Comparison of ENCODE assay signal across 11 cellular contexts in the genomic region with DNA sequence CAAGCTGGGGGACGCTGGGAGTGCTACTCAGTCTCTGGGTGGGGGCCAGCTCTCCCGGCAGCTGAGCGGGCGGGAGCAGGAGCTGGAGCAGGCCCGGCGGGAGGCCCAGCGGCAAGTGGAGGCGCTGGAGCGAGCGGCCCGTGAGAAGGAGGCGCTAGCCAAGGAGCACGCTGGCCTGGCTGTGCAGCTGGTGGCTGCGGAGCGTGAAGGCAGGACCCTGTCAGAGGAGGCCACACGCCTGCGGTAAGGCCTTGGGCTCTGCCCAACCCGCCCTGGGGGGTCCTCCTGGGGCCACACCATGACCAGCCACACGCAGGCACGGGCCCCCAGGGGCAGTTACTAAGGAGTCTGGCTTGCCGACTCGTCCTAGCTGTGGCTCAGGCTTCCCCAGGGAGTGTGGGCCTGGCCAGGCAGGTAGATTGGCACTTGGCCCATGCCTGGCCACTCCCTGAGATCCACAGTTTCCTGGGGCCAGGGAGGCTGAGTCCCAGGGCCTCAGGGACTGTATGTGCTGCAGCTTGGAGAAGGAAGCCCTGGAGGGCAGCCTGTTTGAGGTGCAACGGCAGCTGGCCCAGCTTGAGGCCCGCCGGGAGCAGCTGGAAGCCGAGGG. TPM values are rescaled to one million over a fixed set of nuclear protein-coding genes. Genes with fewer than 3 reads are reported as not detected.
DNase-seq lines count a peak whose midpoint lies in the region; ATAC-seq, FAIRE-seq and TF ChIP-seq lines count a peak whose summit lies in the region.
"Not testable (repeated sequence)": the region's sequence is repeated elsewhere in the genome, so short reads cannot be mapped to it uniquely, and the experiment has no call there.
"Had no signal": no experiment of that assay in that cellular context is flagged by ENCODE, and none has a peak within 500 bp of the region (broad histone marks: within the 10 kb centered on the region; RNA-seq: fewer than 3 reads in every experiment).

No MANE protein-coding gene starts in this region.

- FAIRE-seq in bronchial epithelial cell (lab: Jason Lieb, UNC), result peak; percentile 100
- not testable (repeated sequence) for FAIRE-seq in keratinocyte (lab: Jason Lieb, UNC)

- H3K4me3 ChIP-seq in MG63; bronchial epithelial cell (ENCODE audit: low read depth, low read length); mucosa of descending colon; suprapubic skin: not testable (repeated sequence)
- peak overlapping the region in 2 of 3 experiments; percentile 34 to 38 for H3K4me3 ChIP-seq in keratinocyte (ENCODE audit: control insufficient read depth in 2 of 3, extremely low read depth in 1 of 3, insufficient read depth in 2 of 3, low read depth in 1 of 3, low read length in 3 of 3)

- in situ Hi-C loops in Caki2 (cut with HindIII; ENCODE audit: low pct_unique_long_range_greater_than_20kb, low sequenced_read_pairs), result not testable (repeated sequence)

- not testable (repeated sequence) for TF ChIP-seq EP300 in suprapubic skin (IDR thresholded peaks at IDR 0.05)

- not testable (repeated sequence) for H3K27me3 ChIP-seq in MG63; bronchial epithelial cell (ENCODE audit: control insufficient read depth, insufficient read depth, low read length); keratinocyte (ENCODE audit: control insufficient read depth, extremely low read depth, insufficient read depth, low read length); suprapubic skin

- peak; percentile 97 for ATAC-seq in mucosa of descending colon

- peak overlapping the region; percentile 70 for H3K9ac ChIP-seq in keratinocyte (ENCODE audit: control insufficient read depth, extremely low read depth, insufficient read depth, low read length)

- TF ChIP-seq CTCF in bronchial epithelial cell (IDR thresholded peaks at IDR 0.05; ENCODE audit: insufficient read depth, low read length, severe bottlenecking); mucosa of descending colon (IDR thresholded peaks at IDR 0.05); suprapubic skin (IDR thresholded peaks at IDR 0.05): not testable (repeated sequence)
- TF ChIP-seq CTCF in keratinocyte (optimal IDR thresholded peaks at IDR 0.05 in 1 of 3, IDR thresholded peaks at IDR 0.05 in 1 of 3, conservative IDR thresholded peaks at IDR 0.05 in 1 of 3; ENCODE audit: extremely low read depth in 1 of 3, insufficient read depth in 2 of 3, low read length in 3 of 3), result peak in 2 of 3 experiments; percentile 15 to 27

- H4K20me1 ChIP-seq in keratinocyte (ENCODE audit: control insufficient read depth, extremely low read depth, insufficient read depth, low read length), result not testable (repeated sequence)

- DNase-seq in Caki2 (ENCODE audit: low read depth) (peak; percentile 84), MG63 (peak; percentile 85), NCI-H345 treated with DMSO at 0.1 percent for 48 hours (lab: John Stamatoyannopoulos, UW; ENCODE audit: unreplicated experiment) (peak; percentile 71), SHP77 (lab: John Stamatoyannopoulos, UW) (peak; percentile 29 to 51), bronchial epithelial cell (ENCODE audit: low read depth) (peak; percentile 90), keratinocyte (ENCODE audit: low read depth, low spot score) (peak; percentile 95), mucosa of descending colon (peak; percentile 34 to 77 (median 75))
- DNase-seq in suprapubic skin (ENCODE audit: low spot score in 2 of 2), result not testable (repeated sequence)

- H3K9me3 ChIP-seq in MG63; keratinocyte (ENCODE audit: control insufficient read depth, low read depth, low read length); mucosa of descending colon; suprapubic skin: not testable (repeated sequence)

- H3K4me1 ChIP-seq in keratinocyte (ENCODE audit: control insufficient read depth, extremely low read depth, insufficient read depth, low read length), result peaks cover 22% of the 10 kb centered on the region
- peaks cover 10% of the 10 kb centered on the region for H3K4me1 ChIP-seq in mucosa of descending colon (ENCODE audit: low read depth)
- H3K4me1 ChIP-seq in suprapubic skin, result peaks cover 15% of the 10 kb centered on the region

- dilution Hi-C loops in keratinocyte (cut with MboI; ENCODE audit: extremely low pct_ligation_motif_present, low sequenced_read_pairs), result not testable (repeated sequence)

- H3K36me3 ChIP-seq in MG63; keratinocyte (ENCODE audit: control insufficient read depth in 2 of 2, extremely low read depth in 1 of 2, insufficient read depth in 2 of 2, low read length in 2 of 2); mucosa of descending colon (ENCODE audit: low read depth): not testable (repeated sequence)
- H3K36me3 ChIP-seq in bronchial epithelial cell (ENCODE audit: control insufficient read depth, insufficient read depth, low read length), result peaks cover 11% of the 10 kb centered on the region
- H3K36me3 ChIP-seq in suprapubic skin, result peaks cover 30% of the 10 kb centered on the region

- not testable (repeated sequence) for H3K9me1 ChIP-seq in keratinocyte (ENCODE audit: control insufficient read depth, extremely low read depth, insufficient read depth, low read length)

- not testable (repeated sequence) for H3K79me2 ChIP-seq in keratinocyte (ENCODE audit: control insufficient read depth, insufficient read depth, low read length)

- peak overlapping the region; percentile 68 for H2AFZ ChIP-seq in keratinocyte (ENCODE audit: control insufficient read depth, low read length)

- H3K27ac ChIP-seq in keratinocyte (ENCODE audit: control insufficient read depth, insufficient read depth, low read length), result peak overlapping the region; percentile 87
- H3K27ac ChIP-seq in suprapubic skin, result peak overlapping the region; percentile 57

- intact Hi-C loops in mucosa of descending colon (cut with DNase I, micrococcal nuclease), result not testable (repeated sequence)

- 63% methylated on average over 15 of the region's 26 CpGs for WGBS in suprapubic skin

- TF ChIP-seq POLR2A in suprapubic skin (IDR thresholded peaks at IDR 0.05), result not testable (repeated sequence)

- H3K4me2 ChIP-seq in keratinocyte (ENCODE audit: control insufficient read depth, extremely low read depth, insufficient read depth, low read depth, low read length), result peak overlapping the region; percentile 82

RNA-seq across cellular contexts. Expression of a gene that starts 26.7 kb away (rescaled TPM):
- total RNA-seq in Caki2 (2014; rRNA removed; shearing (Covaris generic); ENCODE audit: low replicate concordance), result 8.0 and 15.7 TPM in 2 replicates
- total RNA-seq in MG63 (2014; rRNA removed; shearing (Covaris generic); ENCODE audit: low replicate concordance), result 18.1 and 36.9 TPM in 2 replicates
- 16.4 and 20.3 TPM in 2 replicates for total RNA-seq in bronchial epithelial cell
- polyA plus RNA-seq in keratinocyte, result 5.4 to 11.0 TPM (median 8.2 TPM) in 3 replicates
- polyA plus RNA-seq in keratinocyte (2011; ENCODE audit: low read depth), result 7.1 TPM
- 0.84 and 2.6 TPM in 2 replicates for polyA plus RNA-seq in keratinocyte (2011; cell fraction: cytosol; rRNA removed)
- 32.9 and 42.0 TPM in 2 replicates for polyA plus RNA-seq in keratinocyte (2011; cell fraction: nucleus; rRNA removed)
- 3.3 and 7.4 TPM in 2 replicates for polyA plus RNA-seq in keratinocyte (2012; ENCODE audit: low replicate concordance)
- polyA minus RNA-seq in keratinocyte, result 3.1 to 10.6 TPM (median 7.5 TPM) in 3 replicates
- polyA minus RNA-seq in keratinocyte (2011; cell fraction: cytosol; rRNA and poly(A)+ RNA removed), result 7.3 TPM
- polyA minus RNA-seq in keratinocyte (2011; cell fraction: nucleus; rRNA and poly(A)+ RNA removed), result 13.4 and 13.8 TPM in 2 replicates
- total RNA-seq in mucosa of descending colon, result 10 to 100 TPM; 12.2 to 32.5 (median 16.8) TPM
- 10 to 100 TPM; 27.7 to 86.4 (median 60.2) TPM for total RNA-seq in suprapubic skin

RNA-seq across cellular contexts. Expression of a gene that starts 32.0 kb away (rescaled TPM):
- not detected in 2 replicates for total RNA-seq in Caki2 (2014; rRNA removed; shearing (Covaris generic); ENCODE audit: low replicate concordance)
- total RNA-seq in MG63 (2014; rRNA removed; shearing (Covaris generic); ENCODE audit: low replicate concordance), result 112 and 123 TPM in 2 replicates
- total RNA-seq in bronchial epithelial cell, result 7.9 and 23.3 TPM in 2 replicates
- 34.6 to 75.1 TPM (median 69.6 TPM) in 3 replicates for polyA plus RNA-seq in keratinocyte
- polyA plus RNA-seq in keratinocyte (2011; ENCODE audit: low read depth), result 1.4 TPM
- 48.6 and 72.5 TPM in 2 replicates for polyA plus RNA-seq in keratinocyte (2011; cell fraction: cytosol; rRNA removed)
- 128 and 172 TPM in 2 replicates for polyA plus RNA-seq in keratinocyte (2011; cell fraction: nucleus; rRNA removed)
- 19.2 and 71.2 TPM in 2 replicates for polyA plus RNA-seq in keratinocyte (2012; ENCODE audit: low replicate concordance)
- 31.3 to 137 TPM (median 60.1 TPM) in 3 replicates for polyA minus RNA-seq in keratinocyte
- 84.8 TPM for polyA minus RNA-seq in keratinocyte (2011; cell fraction: cytosol; rRNA and poly(A)+ RNA removed)
- 39.6 and 43.4 TPM in 2 replicates for polyA minus RNA-seq in keratinocyte (2011; cell fraction: nucleus; rRNA and poly(A)+ RNA removed)
- 1 to 10 TPM; 2.4 to 6.3 (median 5.4) TPM for total RNA-seq in mucosa of descending colon
- 1 to 10 TPM; 5.6 to 8.3 (median 7.1) TPM for total RNA-seq in suprapubic skin
- total RNA-seq: activated CD4-positive, alpha-beta T cell treated with anti-CD3 and anti-CD28 coated beads, Interleukin-2, amount 10 ng/mL, durations not matched to agents 7 days and 5 days had no signal

RNA-seq across cellular contexts. Expression of a gene that starts 52.6 kb away (rescaled TPM):
- total RNA-seq in Caki2 (2014; rRNA removed; shearing (Covaris generic); ENCODE audit: low replicate concordance), result not detected in 2 replicates
- total RNA-seq in MG63 (2014; rRNA removed; shearing (Covaris generic); ENCODE audit: low replicate concordance), result not detected in 2 replicates
- total RNA-seq in bronchial epithelial cell (2,323 and 5,262 TPM in 2 replicates), mucosa of descending colon (1,000 to 10,000 TPM; 2,195 to 6,222 (median 2,378) TPM), suprapubic skin (under 1 TPM; under 0.01 TPM)
- 66.0 to 67.0 TPM in 2 of 3 replicates, not detected in the other for polyA plus RNA-seq in keratinocyte
- polyA plus RNA-seq in keratinocyte (2011; ENCODE audit: low read depth), result not detected
- polyA plus RNA-seq in keratinocyte (2011; cell fraction: cytosol; rRNA removed), result not detected in 2 replicates
- under 0.01 TPM in 2 replicates for polyA plus RNA-seq in keratinocyte (2011; cell fraction: nucleus; rRNA removed)
- not detected in 2 replicates for polyA plus RNA-seq in keratinocyte (2012; ENCODE audit: low replicate concordance)
- polyA minus RNA-seq in keratinocyte, result 13,175 to 24,724 TPM (median 16,252 TPM) in 3 replicates
- 39,283 TPM for polyA minus RNA-seq in keratinocyte (2011; cell fraction: cytosol; rRNA and poly(A)+ RNA removed)
- polyA minus RNA-seq in keratinocyte (2011; cell fraction: nucleus; rRNA and poly(A)+ RNA removed), result 15,420 and 21,721 TPM in 2 replicates
- polyA plus RNA-seq: heart left ventricle, thymus had no signal

Comparison
In these comparisons a context has a peak if more than half of its experiments do, and no peak if none do; other contexts are left out.
1. RNA of a gene that starts 52.6 kb away (total RNA-seq): 2,323 to 5,262 TPM in bronchial epithelial cell and 2,195 to 6,222 TPM in mucosa of descending colon; not detected in Caki2, not detected in MG63 and under 0.01 TPM in suprapubic skin; every median in the first group is over 1,000 times any median in the second.